Comparison of ENCODE assay signal across 19 cellular contexts in the genomic region with DNA sequence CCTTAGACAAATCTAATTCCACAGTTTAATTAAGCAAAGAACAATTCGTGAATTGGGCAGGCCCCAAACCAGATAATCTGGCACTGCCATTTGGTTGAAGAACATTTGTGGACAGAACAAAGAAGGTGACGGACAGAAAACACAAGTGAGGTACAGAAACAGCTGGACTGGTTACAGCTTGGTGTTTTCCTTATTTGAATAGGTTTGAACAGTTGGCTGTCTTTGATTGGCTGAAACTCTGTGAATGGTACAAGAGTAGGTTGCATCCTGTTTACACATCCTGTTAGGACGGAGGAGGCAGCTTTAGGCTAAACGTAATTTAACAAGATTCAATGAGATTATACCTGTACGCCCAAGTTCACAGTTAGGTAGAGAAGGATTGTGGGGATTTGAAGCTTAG.
A peak's percentile ranks its signal among the peaks of the same experiment; 100 is the strongest.
DNase-seq lines count a peak whose midpoint lies in the region; ATAC-seq, FAIRE-seq and TF ChIP-seq lines count a peak whose summit lies in the region.
"Had no signal": no experiment of that assay in that cellular context is flagged by ENCODE, and none has a peak within 500 bp of the region (broad histone marks: within the 10 kb centered on the region; RNA-seq: fewer than 3 reads in every experiment).

No MANE protein-coding gene starts in this region.

- H3K4me1 ChIP-seq in astrocyte (ENCODE audit: insufficient read depth, low read length): peaks cover 95% of the 10 kb centered on the region
- H3K4me1 ChIP-seq in muscle layer of colon (ENCODE audit: insufficient read depth, low read length): peaks cover 94% of the 10 kb centered on the region
- H3K4me1 ChIP-seq in testis: peaks cover 39% of the 10 kb centered on the region

- TF ChIP-seq CTCF in astrocyte (IDR thresholded peaks at IDR 0.05; ENCODE audit: insufficient read depth, low read depth, low read length) (no peak), testis (IDR thresholded peaks at IDR 0.05) (no peak), GM20000 (IDR thresholded peaks at IDR 0.05; ENCODE audit: extremely low read depth, missing control alignments) (no peak)

- no peak for TF ChIP-seq POLR2A in testis (IDR thresholded peaks at IDR 0.05)

- H3K27ac Mint-ChIP-seq in astrocyte (ENCODE audit: unreplicated experiment): peak overlapping the region; percentile 51
- H3K27ac Mint-ChIP-seq: activated CD8-positive, alpha-beta T cell treated with anti-CD3 and anti-CD28 coated beads for 36 hours; activated naive CD8-positive, alpha-beta T cell treated with anti-CD3 and anti-CD28 coated beads, Interleukin-2, amount 10 ng/mL, durations not matched to agents 7 days and 5 days; CD4-positive, CD25-positive, alpha-beta regulatory T cell; nephron progenitor cell; T-cell had no signal

- H3K36me3 ChIP-seq in astrocyte (ENCODE audit: insufficient read depth, low read length) (no peaks in the 10 kb centered on the region), muscle layer of colon (ENCODE audit: insufficient read depth, low read length) (no peaks in the 10 kb centered on the region), testis (ENCODE audit: low read depth, missing control alignments) (no peaks in the 10 kb centered on the region)
- H3K36me3 ChIP-seq: WERI-Rb-1 had no signal

- DNase-seq in DMS153 (lab: John Stamatoyannopoulos, UW) (peak; percentile 14), DMS153 treated with DMSO at 0.1 percent for 48 hours (lab: John Stamatoyannopoulos, UW; ENCODE audit: unreplicated experiment) (no peak), astrocyte (ENCODE audit: low read depth) (no peak), testis (no peak), GM20000 (ENCODE audit: low spot score) (no peak)
- DNase-seq: activated CD8-positive, alpha-beta T cell treated with anti-CD3 and anti-CD28 coated beads for 36 hours; activated naive CD8-positive, alpha-beta T cell treated with anti-CD3 and anti-CD28 coated beads, Interleukin-2, amount 10 ng/mL, durations not matched to agents 7 days and 5 days; CD4-positive, CD25-positive, alpha-beta regulatory T cell; central memory CD4-positive, alpha-beta T cell; foreskin fibroblast; NCI-H774; nephron progenitor cell; retina; T-cell; WERI-Rb-1 had no signal

- H3K9me3 ChIP-seq in astrocyte (ENCODE audit: insufficient read depth, low read depth, low read length): no peaks in the 10 kb centered on the region
- H3K9me3 ChIP-seq in muscle layer of colon (ENCODE audit: low read length): no peaks in the 10 kb centered on the region
- H3K9me3 ChIP-seq in testis: no peaks in the 10 kb centered on the region

- H3K9ac ChIP-seq in astrocyte (ENCODE audit: low read length): no peak overlapping the region
- no peak overlapping the region for H3K9ac ChIP-seq in muscle layer of colon (ENCODE audit: low read length)

- no peak for ATAC-seq in GM19463 (IDR thresholded peaks at IDR 0.05; ENCODE audit: unreplicated experiment)
- no peak for ATAC-seq in SK-N-SH treated with all-trans-retinoic acid at 6 μM for 48 hours
- ATAC-seq: activated CD8-positive, alpha-beta T cell treated with anti-CD3 and anti-CD28 coated beads for 36 hours; T-cell had no signal

- intact Hi-C loops in testis (cut with DNase I; ENCODE audit: low total_unique reads): loop anchor here (10.0 kb wide), 1 partner anchor 524 kb away; a partner anchor contains a TSS

- H3K4me2 ChIP-seq in astrocyte (ENCODE audit: low read length): no peak overlapping the region

- H3K4me3 ChIP-seq in astrocyte (ENCODE audit: insufficient read depth, low read depth, low read length) (no peak overlapping the region), muscle layer of colon (ENCODE audit: low read depth in 1 of 2, low read length in 2 of 2) (no peak overlapping the region), testis (no peak overlapping the region)
- H3K4me3 ChIP-seq: lung had no signal

- 80 to 92% methylated on average over 5 of the region's 5 CpGs for WGBS in testis, 2 donors

- no peaks in the 10 kb centered on the region for H3K27me3 Mint-ChIP-seq in astrocyte (ENCODE audit: low read depth, unreplicated experiment)
- H3K27me3 Mint-ChIP-seq: activated CD8-positive, alpha-beta T cell treated with anti-CD3 and anti-CD28 coated beads for 36 hours; activated naive CD8-positive, alpha-beta T cell treated with anti-CD3 and anti-CD28 coated beads, Interleukin-2, amount 10 ng/mL, durations not matched to agents 7 days and 5 days; CD4-positive, CD25-positive, alpha-beta regulatory T cell; T-cell had no signal

- H3K27ac ChIP-seq in astrocyte (ENCODE audit: low read depth, low read length) (peak overlapping the region; percentile 97), muscle layer of colon (ENCODE audit: low read depth, low read length) (peak overlapping the region; percentile 76), testis (peak overlapping the region; percentile 38 to 53)
- H3K27ac ChIP-seq: WERI-Rb-1 had no signal

- peaks cover 44% of the 10 kb centered on the region for H3K4me1 Mint-ChIP-seq in astrocyte (ENCODE audit: low read depth, unreplicated experiment)

- H3K79me2 ChIP-seq in astrocyte (ENCODE audit: insufficient read depth, low read length): peaks cover 74% of the 10 kb centered on the region

- H3K36me3 Mint-ChIP-seq in astrocyte (ENCODE audit: low read depth, unreplicated experiment): no peaks in the 10 kb centered on the region

- no peaks in the 10 kb centered on the region for H3K9me3 Mint-ChIP-seq in astrocyte (ENCODE audit: unreplicated experiment)
- H3K9me3 Mint-ChIP-seq: activated CD8-positive, alpha-beta T cell treated with anti-CD3 and anti-CD28 coated beads for 36 hours; activated naive CD8-positive, alpha-beta T cell treated with anti-CD3 and anti-CD28 coated beads, Interleukin-2, amount 10 ng/mL, durations not matched to agents 7 days and 5 days; CD4-positive, CD25-positive, alpha-beta regulatory T cell; nephron progenitor cell; T-cell had no signal

- H3K27me3 ChIP-seq in astrocyte (ENCODE audit: insufficient read depth, low read length): no peaks in the 10 kb centered on the region
- H3K27me3 ChIP-seq in muscle layer of colon (ENCODE audit: control insufficient read depth in 1 of 2, insufficient read depth in 2 of 2, low read length in 2 of 2): no peaks in the 10 kb centered on the region
- no peaks in the 10 kb centered on the region for H3K27me3 ChIP-seq in testis

- no peaks in the 10 kb centered on the region for H4K20me1 ChIP-seq in astrocyte (ENCODE audit: insufficient read depth, low read length)

- H2AFZ ChIP-seq in astrocyte (ENCODE audit: low read depth, low read length): no peak overlapping the region

- no peak for FAIRE-seq in astrocyte (lab: Jason Lieb, UNC)

- no peak overlapping the region for H3K4me3 Mint-ChIP-seq in astrocyte (ENCODE audit: unreplicated experiment)
- H3K4me3 Mint-ChIP-seq: activated CD8-positive, alpha-beta T cell treated with anti-CD3 and anti-CD28 coated beads for 36 hours; activated naive CD8-positive, alpha-beta T cell treated with anti-CD3 and anti-CD28 coated beads, Interleukin-2, amount 10 ng/mL, durations not matched to agents 7 days and 5 days; CD4-positive, CD25-positive, alpha-beta regulatory T cell; nephron progenitor cell; T-cell had no signal

TF ChIP-seq in SK-N-SH treated with all-trans-retinoic acid at 6 μM for 48 hours, 23 proteins besides CTCF, POLR2A, EP300 and RAD21 (continues in another document):
- TF ChIP-seq CSDC2 (CRISPR knock-in tag; IDR thresholded peaks at IDR 0.05) (no peak), ZNF70 (CRISPR knock-in tag; IDR thresholded peaks at IDR 0.05) (no peak), OSR1 (CRISPR knock-in tag; IDR thresholded peaks at IDR 0.05) (no peak), RARB (CRISPR knock-in tag; IDR thresholded peaks at IDR 0.05) (no peak), SNAI2 (CRISPR knock-in tag; IDR thresholded peaks at IDR 0.05) (no peak), ZFP30 (CRISPR knock-in tag; IDR thresholded peaks at IDR 0.05) (no peak), ESRRG (CRISPR knock-in tag; IDR thresholded peaks at IDR 0.05) (no peak)
- TF ChIP-seq, protein P1, sequence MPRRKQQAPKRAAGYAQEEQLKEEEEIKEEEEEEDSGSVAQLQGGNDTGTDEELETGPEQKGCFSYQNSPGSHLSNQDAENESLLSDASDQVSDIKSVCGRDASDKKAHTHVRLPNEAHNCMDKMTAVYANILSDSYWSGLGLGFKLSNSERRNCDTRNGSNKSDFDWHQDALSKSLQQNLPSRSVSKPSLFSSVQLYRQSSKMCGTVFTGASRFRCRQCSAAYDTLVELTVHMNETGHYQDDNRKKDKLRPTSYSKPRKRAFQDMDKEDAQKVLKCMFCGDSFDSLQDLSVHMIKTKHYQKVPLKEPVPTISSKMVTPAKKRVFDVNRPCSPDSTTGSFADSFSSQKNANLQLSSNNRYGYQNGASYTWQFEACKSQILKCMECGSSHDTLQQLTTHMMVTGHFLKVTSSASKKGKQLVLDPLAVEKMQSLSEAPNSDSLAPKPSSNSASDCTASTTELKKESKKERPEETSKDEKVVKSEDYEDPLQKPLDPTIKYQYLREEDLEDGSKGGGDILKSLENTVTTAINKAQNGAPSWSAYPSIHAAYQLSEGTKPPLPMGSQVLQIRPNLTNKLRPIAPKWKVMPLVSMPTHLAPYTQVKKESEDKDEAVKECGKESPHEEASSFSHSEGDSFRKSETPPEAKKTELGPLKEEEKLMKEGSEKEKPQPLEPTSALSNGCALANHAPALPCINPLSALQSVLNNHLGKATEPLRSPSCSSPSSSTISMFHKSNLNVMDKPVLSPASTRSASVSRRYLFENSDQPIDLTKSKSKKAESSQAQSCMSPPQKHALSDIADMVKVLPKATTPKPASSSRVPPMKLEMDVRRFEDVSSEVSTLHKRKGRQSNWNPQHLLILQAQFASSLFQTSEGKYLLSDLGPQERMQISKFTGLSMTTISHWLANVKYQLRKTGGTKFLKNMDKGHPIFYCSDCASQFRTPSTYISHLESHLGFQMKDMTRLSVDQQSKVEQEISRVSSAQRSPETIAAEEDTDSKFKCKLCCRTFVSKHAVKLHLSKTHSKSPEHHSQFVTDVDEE (CRISPR knock-in tag; IDR thresholded peaks at IDR 0.05): no peak
- TF ChIP-seq, protein P2, sequence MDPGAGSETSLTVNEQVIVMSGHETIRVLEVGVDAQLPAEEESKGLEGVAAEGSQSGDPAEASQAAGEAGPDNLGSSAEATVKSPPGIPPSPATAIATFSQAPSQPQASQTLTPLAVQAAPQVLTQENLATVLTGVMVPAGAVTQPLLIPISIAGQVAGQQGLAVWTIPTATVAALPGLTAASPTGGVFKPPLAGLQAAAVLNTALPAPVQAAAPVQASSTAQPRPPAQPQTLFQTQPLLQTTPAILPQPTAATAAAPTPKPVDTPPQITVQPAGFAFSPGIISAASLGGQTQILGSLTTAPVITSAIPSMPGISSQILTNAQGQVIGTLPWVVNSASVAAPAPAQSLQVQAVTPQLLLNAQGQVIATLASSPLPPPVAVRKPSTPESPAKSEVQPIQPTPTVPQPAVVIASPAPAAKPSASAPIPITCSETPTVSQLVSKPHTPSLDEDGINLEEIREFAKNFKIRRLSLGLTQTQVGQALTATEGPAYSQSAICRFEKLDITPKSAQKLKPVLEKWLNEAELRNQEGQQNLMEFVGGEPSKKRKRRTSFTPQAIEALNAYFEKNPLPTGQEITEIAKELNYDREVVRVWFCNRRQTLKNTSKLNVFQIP (CRISPR knock-in tag; IDR thresholded peaks at IDR 0.05; ENCODE audit: borderline replicate concordance, low read depth): no peak

Comparison
In these comparisons a context has a peak if more than half of its experiments do, and no peak if none do; other contexts are left out.
1. H3K27ac ChIP-seq: peak in every context shown above with its lines; median percentile 97 in astrocyte; 76 in muscle layer of colon; 46 in testis.